Comparison of ENCODE assay signal across 10 cellular contexts in the genomic region with DNA sequence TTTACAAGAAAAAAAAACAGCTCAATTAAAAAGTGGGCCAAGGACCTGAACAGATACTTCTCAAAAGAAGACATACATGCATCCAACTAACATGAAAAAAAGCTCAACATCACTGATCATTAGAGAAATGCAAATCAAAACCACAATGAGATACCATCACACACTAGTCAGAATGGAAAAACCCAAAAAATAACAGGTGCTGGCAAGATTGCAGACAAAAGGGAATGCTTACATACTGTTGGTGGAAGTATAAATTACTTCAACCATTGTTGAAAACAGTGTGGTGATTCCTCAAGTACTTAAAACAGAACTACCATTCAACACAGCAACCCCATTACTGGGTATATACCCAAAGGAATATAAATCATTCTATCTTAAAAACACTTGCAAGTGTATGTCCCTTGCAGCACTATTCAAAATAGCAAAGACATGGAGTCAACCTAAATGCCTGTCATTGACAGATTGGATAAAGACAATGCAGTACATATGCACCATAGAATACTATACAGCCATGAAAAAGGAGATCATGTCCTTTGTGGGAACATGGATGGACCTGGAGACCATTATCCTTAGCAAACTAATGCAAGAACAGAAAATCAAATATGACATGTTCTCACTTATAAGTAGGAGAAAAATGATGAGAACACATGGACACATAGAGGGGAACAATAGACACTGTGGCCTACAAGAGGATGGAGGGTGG.
DNase-seq lines count a peak whose midpoint lies in the region; ATAC-seq lines count a peak whose summit lies in the region.
"Had no signal": no experiment of that assay in that cellular context is flagged by ENCODE, and none has a peak within 500 bp of the region (broad histone marks: within the 10 kb centered on the region; RNA-seq: fewer than 3 reads in every experiment).

No MANE protein-coding gene starts in this region.

- POLR2A ChIA-PET in naive thymus-derived CD4-positive, alpha-beta T cell (lab: Charles Lee): no interaction called here

- peaks cover 2 to 36% (median 10%) of the 10 kb centered on the region in 11 donors for H3K9me3 Mint-ChIP-seq in naive thymus-derived CD4-positive, alpha-beta T cell

- no peaks in the 10 kb centered on the region for H3K27me3 Mint-ChIP-seq in naive thymus-derived CD4-positive, alpha-beta T cell
- H3K27me3 Mint-ChIP-seq: activated CD4-positive, alpha-beta memory T cell treated with anti-CD3 and anti-CD28 coated beads for 36 hours; activated naive CD8-positive, alpha-beta T cell treated with anti-CD3 and anti-CD28 coated beads, Interleukin-2, amount 10 ng/mL, durations not matched to agents 7 days and 5 days had no signal

- no peaks in the 10 kb centered on the region for H3K9me3 ChIP-seq in naive thymus-derived CD4-positive, alpha-beta T cell (ENCODE audit: control insufficient read depth in 2 of 3, low read length in 3 of 3)

- H3K4me3 Mint-ChIP-seq in naive thymus-derived CD4-positive, alpha-beta T cell: no peak overlapping the region
- H3K4me3 Mint-ChIP-seq: activated CD4-positive, alpha-beta memory T cell treated with anti-CD3 and anti-CD28 coated beads for 36 hours; activated naive CD8-positive, alpha-beta T cell treated with anti-CD3 and anti-CD28 coated beads, Interleukin-2, amount 10 ng/mL, durations not matched to agents 7 days and 5 days had no signal

- H3K36me3 Mint-ChIP-seq in naive thymus-derived CD4-positive, alpha-beta T cell: peaks cover 14 to 53% (median 27%) of the 10 kb centered on the region in 5 donors

- peaks cover 10 to 38% (median 22%) of the 10 kb centered on the region in 7 donors for H3K4me1 Mint-ChIP-seq in naive thymus-derived CD4-positive, alpha-beta T cell

- H3K4me1 ChIP-seq in naive thymus-derived CD4-positive, alpha-beta T cell (ENCODE audit: control insufficient read depth in 2 of 2, insufficient read depth in 2 of 2, low read length in 2 of 2): no peaks in the 10 kb centered on the region

- no peak overlapping the region for H3K4me3 ChIP-seq in naive thymus-derived CD4-positive, alpha-beta T cell (ENCODE audit: low read length)

- intact Hi-C loops in naive thymus-derived CD4-positive, alpha-beta T cell (cut with micrococcal nuclease): no loop called here

- H3K27me3 ChIP-seq in naive thymus-derived CD4-positive, alpha-beta T cell (ENCODE audit: control insufficient read depth in 2 of 2, insufficient read depth in 2 of 2, low read length in 2 of 2): no peaks in the 10 kb centered on the region

- peak overlapping the region in 1 of 9 donors; percentile 13 for H3K27ac Mint-ChIP-seq in naive thymus-derived CD4-positive, alpha-beta T cell
- H3K27ac Mint-ChIP-seq: activated CD4-positive, alpha-beta memory T cell treated with anti-CD3 and anti-CD28 coated beads for 36 hours; activated naive CD8-positive, alpha-beta T cell treated with anti-CD3 and anti-CD28 coated beads, Interleukin-2, amount 10 ng/mL, durations not matched to agents 7 days and 5 days had no signal

- CTCF ChIA-PET in naive thymus-derived CD4-positive, alpha-beta T cell (lab: Charles Lee): no interaction called here

- no peak overlapping the region for H3K27ac ChIP-seq in naive thymus-derived CD4-positive, alpha-beta T cell (ENCODE audit: low read depth, low read length)

- peak; percentile 95 for ATAC-seq in GM18511 (IDR thresholded peaks at IDR 0.05; ENCODE audit: unreplicated experiment)
- ATAC-seq in GM21423 (IDR thresholded peaks at IDR 0.05; ENCODE audit: unreplicated experiment): peak; percentile 78
- ATAC-seq in HG03139 (IDR thresholded peaks at IDR 0.05; ENCODE audit: unreplicated experiment): peak; percentile 68
- no peak for ATAC-seq in naive thymus-derived CD4-positive, alpha-beta T cell
- ATAC-seq in left lobe of liver: no peak

- peak; percentile 40 for DNase-seq in astrocyte of the hippocampus (ENCODE audit: low read depth, low spot score)
- DNase-seq in naive thymus-derived CD4-positive, alpha-beta T cell: no peak
- DNase-seq in ecto neural progenitor cell (ENCODE audit: low spot score): no peak
- no peak for DNase-seq in left lobe of liver (ENCODE audit: low spot score)
- no peak for DNase-seq in DMS 273 (lab: John Stamatoyannopoulos, UW; ENCODE audit: unreplicated experiment)
- DNase-seq: activated CD4-positive, alpha-beta memory T cell treated with anti-CD3 and anti-CD28 coated beads for 36 hours; activated naive CD8-positive, alpha-beta T cell treated with anti-CD3 and anti-CD28 coated beads, Interleukin-2, amount 10 ng/mL, durations not matched to agents 7 days and 5 days had no signal

- H3K36me3 ChIP-seq in naive thymus-derived CD4-positive, alpha-beta T cell (ENCODE audit: control insufficient read depth in 2 of 3, insufficient read depth in 3 of 3, low read length in 3 of 3): peaks cover 0 to 3% (median 0%) of the 10 kb centered on the region in 3 experiments

Comparison
In these comparisons a context has a peak if more than half of its experiments do, and no peak if none do; other contexts are left out.
1. ATAC-seq: peak in GM18511 (single experiment), GM21423 (single experiment) and HG03139 (single experiment); none in naive thymus-derived CD4-positive, alpha-beta T cell (single experiment) and left lobe of liver (single experiment).